1 cellular context compared by ENCODE assay signal in genomic region chr12:59600174-59600573, GRCh38.
TF ChIP-seq lines count a peak whose summit lies in the region.

No MANE protein-coding gene starts in this region.

TF ChIP-seq in WTC11, 78 proteins besides CTCF, POLR2A, EP300 and RAD21 (continued from another document):
- TF ChIP-seq, protein P1, sequence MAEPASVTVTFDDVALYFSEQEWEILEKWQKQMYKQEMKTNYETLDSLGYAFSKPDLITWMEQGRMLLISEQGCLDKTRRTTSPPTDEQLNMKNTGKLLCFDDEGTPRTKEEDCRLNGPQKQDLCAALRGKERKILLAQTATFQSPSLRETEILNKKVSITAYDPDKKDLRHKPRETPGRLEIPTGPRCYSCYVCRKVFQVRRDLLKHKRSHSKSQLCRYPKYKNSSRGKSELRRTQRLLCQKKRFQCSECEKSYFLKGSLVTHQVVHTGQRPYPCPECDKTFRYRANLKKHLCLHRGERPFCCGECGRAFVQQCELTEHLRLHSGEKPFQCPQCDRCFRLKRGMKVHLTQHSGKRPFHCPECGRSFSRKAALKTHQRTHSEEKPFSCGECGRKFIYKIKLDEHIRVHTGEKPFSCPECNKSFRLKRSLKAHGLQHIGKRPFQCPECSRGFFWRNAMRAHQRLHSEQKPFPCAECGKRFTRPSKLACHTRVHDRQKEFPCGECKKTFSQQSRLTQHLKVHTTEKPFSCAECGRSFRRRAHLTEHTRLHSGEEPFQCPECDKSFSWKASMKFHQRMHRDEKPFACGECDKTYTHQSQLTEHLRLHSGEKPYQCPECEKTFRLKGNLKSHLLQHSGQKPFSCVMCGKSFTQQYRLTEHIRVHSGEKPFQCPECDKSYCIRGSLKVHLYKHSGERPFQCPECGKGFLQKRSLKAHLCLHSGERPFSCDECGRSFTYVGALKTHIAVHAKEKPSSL (CRISPR knock-in tag; conservative IDR thresholded peaks at IDR 0.05): no peak
- TF ChIP-seq RORB (CRISPR knock-in tag; IDR thresholded peaks at IDR 0.05): no peak
- no peak for TF ChIP-seq CREM (CRISPR knock-in tag; IDR thresholded peaks at IDR 0.05)
- TF ChIP-seq JUN (CRISPR knock-in tag; IDR thresholded peaks at IDR 0.05): no peak
- no peak for TF ChIP-seq ARID4B (CRISPR knock-in tag; IDR thresholded peaks at IDR 0.05; ENCODE audit: borderline replicate concordance)
- no peak for TF ChIP-seq IRF2 (CRISPR knock-in tag; IDR thresholded peaks at IDR 0.05; ENCODE audit: borderline replicate concordance, low read depth)
- no peak for TF ChIP-seq ZBTB21 (CRISPR knock-in tag; IDR thresholded peaks at IDR 0.05; ENCODE audit: borderline replicate concordance)
- no peak for TF ChIP-seq FOXK1 (CRISPR knock-in tag; IDR thresholded peaks at IDR 0.05)
- no peak for TF ChIP-seq ELF4 (CRISPR knock-in tag; IDR thresholded peaks at IDR 0.05; ENCODE audit: low read depth)
- no peak for TF ChIP-seq IRF1 (CRISPR knock-in tag; IDR thresholded peaks at IDR 0.05)
- TF ChIP-seq MXD4 (CRISPR knock-in tag; IDR thresholded peaks at IDR 0.05; ENCODE audit: borderline replicate concordance): no peak
